ENCODE assay signal across 26 cellular contexts in genomic region chr4:2083116-2083825, GRCh38. TPM values are rescaled to one million over a fixed set of nuclear protein-coding genes. Genes with fewer than 3 reads are reported as not detected.
DNase-seq lines count a peak whose midpoint lies in the region; ATAC-seq and TF ChIP-seq lines count a peak whose summit lies in the region.
"Had no signal": no experiment of that assay in that cellular context is flagged by ENCODE, and none has a peak within 500 bp of the region (broad histone marks: within the 10 kb centered on the region; RNA-seq: fewer than 3 reads in every experiment).

No MANE protein-coding gene starts in this region.

- intact Hi-C loops in IMR-90 (cut with micrococcal nuclease) = no loop called here

- no peak overlapping the region for H3K9ac ChIP-seq in IMR-90 (ENCODE audit: low read depth, low read length)

- CTCF ChIA-PET in IMR-90 (lab: Yijun Ruan, JAX) = interaction anchor here (1.2 kb wide), 1 partner anchor 26 kb away, joined by 3 read pairs; no protein-coding TSS in a partner anchor

- no peak overlapping the region for H2BK120ac ChIP-seq in IMR-90 (ENCODE audit: low read depth, low read length)

- no peaks in the 10 kb centered on the region for H3K4me1 ChIP-seq in IMR-90 (ENCODE audit: control insufficient read depth, insufficient read depth, low read length)
- H3K4me1 ChIP-seq: heart left ventricle, pancreas, Peyer's patch, SJCRH30 had no signal

- no peak overlapping the region for H2BK20ac ChIP-seq in IMR-90 (ENCODE audit: low read depth, low read length)

- no peak overlapping the region for H3K4me2 ChIP-seq in IMR-90 (ENCODE audit: low read depth, low read length)

- peak overlapping the region; percentile 24 for H2AFZ ChIP-seq in IMR-90 (replicated peaks; ENCODE audit: low read length, poor library complexity)

- H2AK5ac ChIP-seq in IMR-90 (ENCODE audit: low read depth, low read length) = no peak overlapping the region

- TF ChIP-seq RAD21 in IMR-90 (IDR thresholded peaks at IDR 0.05; ENCODE audit: low read length) = no peak

- H3K18ac ChIP-seq in IMR-90 (ENCODE audit: low read depth, low read length) = no peak overlapping the region

- no peak overlapping the region for H3K56ac ChIP-seq in IMR-90 (ENCODE audit: extremely low read depth, insufficient read depth, low read length)

- no peak overlapping the region for H3K14ac ChIP-seq in IMR-90 (replicated peaks; ENCODE audit: low read depth, low read length)

- H3K27ac ChIP-seq in IMR-90 (ENCODE audit: insufficient read depth, low read length) = no peak overlapping the region
- H3K27ac ChIP-seq: 22Rv1, heart left ventricle, pancreas, Peyer's patch, SJCRH30 had no signal

- no peak overlapping the region for H4K8ac ChIP-seq in IMR-90 (ENCODE audit: low read depth in 2 of 2, low read length in 2 of 2)

- H3K27ac Mint-ChIP-seq in endothelial cell (ENCODE audit: unreplicated experiment) = no peak overlapping the region
- H3K27ac Mint-ChIP-seq in osteocyte (ENCODE audit: unreplicated experiment) = no peak overlapping the region
- H3K27ac Mint-ChIP-seq: activated CD4-positive, alpha-beta T cell treated with anti-CD3 and anti-CD28 coated beads for 36 hours; activated T-helper 1 cell treated with anti-CD3 and anti-CD28 coated beads, Interleukin-12 subunit alpha, Interleukin-12 subunit beta, Interleukin-2, Interleukin-4 antibody, amounts not matched to agents 30 ng/mL and 10 ng/mL and 1 ng/mL, durations not matched to agents 14 hours and 24 hours and 36 hours; memory B cell had no signal

- H2BK15ac ChIP-seq in IMR-90 (ENCODE audit: low read depth, low read length) = no peak overlapping the region

- no peak for ATAC-seq in activated CD4-positive, CD25-positive, alpha-beta regulatory T cell treated with anti-CD3 and anti-CD28 coated beads, Interleukin-2, amount 50 U/mL, for 24 hours
- ATAC-seq in IMR-90 (ENCODE audit: low read depth) (no peak), HG02623 (IDR thresholded peaks at IDR 0.05; ENCODE audit: unreplicated experiment) (no peak), HG03196 (IDR thresholded peaks at IDR 0.05; ENCODE audit: unreplicated experiment) (no peak)
- ATAC-seq: activated CD4-positive, alpha-beta T cell treated with anti-CD3 and anti-CD28 coated beads for 36 hours; heart left ventricle; pancreas had no signal

- no peak overlapping the region for H4K91ac ChIP-seq in IMR-90 (ENCODE audit: insufficient read depth, low read depth, low read length)

- no peak overlapping the region for H3K4me3 ChIP-seq in IMR-90 (ENCODE audit: insufficient read depth, low read depth, low read length)
- H3K4me3 ChIP-seq: heart left ventricle, pancreas, Peyer's patch, SJCRH30 had no signal

- TF ChIP-seq CTCF in IMR-90 (conservative IDR thresholded peaks at IDR 0.05; ENCODE audit: low read depth, low read length) = no peak
- no peak for TF ChIP-seq CTCF in endothelial cell (IDR thresholded peaks at IDR 0.05; ENCODE audit: unreplicated experiment)
- no peak for TF ChIP-seq CTCF in osteocyte (IDR thresholded peaks at IDR 0.05)

- no peak overlapping the region for H2BK5ac ChIP-seq in IMR-90 (ENCODE audit: low read depth, low read length, poor library complexity, severe bottlenecking)

- H3K9me3 Mint-ChIP-seq in endothelial cell (ENCODE audit: unreplicated experiment) (no peaks in the 10 kb centered on the region), osteocyte (ENCODE audit: unreplicated experiment) (no peaks in the 10 kb centered on the region)
- H3K9me3 Mint-ChIP-seq: activated T-helper 1 cell treated with anti-CD3 and anti-CD28 coated beads, Interleukin-12 subunit alpha, Interleukin-12 subunit beta, Interleukin-2, Interleukin-4 antibody, amounts not matched to agents 30 ng/mL and 10 ng/mL and 1 ng/mL, durations not matched to agents 14 hours and 24 hours and 36 hours had no signal

- no peak overlapping the region for H2AK9ac ChIP-seq in IMR-90 (replicated peaks; ENCODE audit: low read depth, low read length, poor library complexity)

- H3K9me3 ChIP-seq in IMR-90 (ENCODE audit: control insufficient read depth, insufficient read depth, low read length) = no peaks in the 10 kb centered on the region
- H3K9me3 ChIP-seq: pancreas, Peyer's patch had no signal

- WGBS in IMR-90 (ENCODE audit: extremely low coverage in 2 of 2, insufficient read length in 1 of 2), 2 experiments = 50% methylated on average over 10 of the region's 15 CpGs; no CpG with 5 or more reads in 1 of the 2 experiments

- no peak for TF ChIP-seq POLR2A in IMR-90 (IDR thresholded peaks at IDR 0.05; ENCODE audit: low read depth, low read length)

- no peak overlapping the region for H3K23ac ChIP-seq in IMR-90 (ENCODE audit: low read depth, low read length)

- H3K4me1 Mint-ChIP-seq in endothelial cell (ENCODE audit: unreplicated experiment) (no peaks in the 10 kb centered on the region), osteocyte (ENCODE audit: unreplicated experiment) (no peaks in the 10 kb centered on the region)
- H3K4me1 Mint-ChIP-seq: activated CD4-positive, alpha-beta T cell treated with anti-CD3 and anti-CD28 coated beads for 36 hours; CD8-positive, alpha-beta memory T cell; memory B cell had no signal

- no peaks in the 10 kb centered on the region for H3K36me3 ChIP-seq in IMR-90 (ENCODE audit: control insufficient read depth, insufficient read depth, low read length)
- H3K36me3 ChIP-seq: heart left ventricle, pancreas, Peyer's patch, SJCRH30 had no signal

- peaks cover 6% of the 10 kb centered on the region for H3K27me3 Mint-ChIP-seq in endothelial cell (ENCODE audit: unreplicated experiment)
- no peaks in the 10 kb centered on the region for H3K27me3 Mint-ChIP-seq in osteocyte (ENCODE audit: unreplicated experiment)
- H3K27me3 Mint-ChIP-seq: activated CD4-positive, alpha-beta T cell treated with anti-CD3 and anti-CD28 coated beads for 36 hours had no signal

- no peaks in the 10 kb centered on the region for H3K9me1 ChIP-seq in IMR-90 (ENCODE audit: insufficient read depth, low read length)

- H3K79me1 ChIP-seq in IMR-90 (ENCODE audit: low read depth in 1 of 2, low read length in 2 of 2) = no peaks in the 10 kb centered on the region

- POLR2A ChIA-PET in IMR-90 (lab: Charles Lee; ENCODE audit: unreplicated experiment) = no interaction called here

- no peaks in the 10 kb centered on the region for H4K20me1 ChIP-seq in IMR-90 (ENCODE audit: insufficient read depth, low read length)

- no peak overlapping the region for H3K4ac ChIP-seq in IMR-90 (ENCODE audit: low read depth, low read length)

- DNase-seq in activated CD4-positive, CD25-positive, alpha-beta regulatory T cell treated with anti-CD3 and anti-CD28 coated beads, Interleukin-2, amount 50 U/mL, for 72 hours = peak; percentile 1
- DNase-seq in IMR-90 (no peak), endothelial cell (ENCODE audit: low spot score) (no peak), osteocyte (ENCODE audit: extremely low spot score, unreplicated experiment) (peak; percentile 53), activated gamma-delta T cell (lab: John Stamatoyannopoulos, UW) (no peak)
- DNase-seq: activated CD4-positive, alpha-beta T cell treated with anti-CD3 and anti-CD28 coated beads for 36 hours; CD8-positive, alpha-beta memory T cell; DMS153; effector CD4-positive, alpha-beta T cell; erythroblast; foreskin fibroblast; Kasumi-1; NCI-H1694; NCI-H2171 treated with DMSO at 0.1 percent for 48 hours; NCI-H524 treated with DMSO at 0.1 percent for 48 hours; SJCRH30; T-helper 1 cell had no signal

- H3K36me3 Mint-ChIP-seq in endothelial cell (ENCODE audit: low read depth, unreplicated experiment) (peaks cover 11% of the 10 kb centered on the region), osteocyte (ENCODE audit: unreplicated experiment) (no peaks in the 10 kb centered on the region)
- H3K36me3 Mint-ChIP-seq: memory B cell had no signal

- in situ Hi-C loops in IMR-90 (cut with MboI; ENCODE audit: low sequenced_read_pairs) = no loop called here

- BruUV-seq in IMR-90 (replicated peaks; lab: Mats Ljungman, UMichigan) = no TSS peak

- H3K4me3 Mint-ChIP-seq in endothelial cell (ENCODE audit: unreplicated experiment) (peak overlapping the region; percentile 24), osteocyte (ENCODE audit: unreplicated experiment) (no peak overlapping the region)
- H3K4me3 Mint-ChIP-seq: activated CD4-positive, alpha-beta T cell treated with anti-CD3 and anti-CD28 coated beads for 36 hours; activated T-helper 1 cell treated with anti-CD3 and anti-CD28 coated beads, Interleukin-12 subunit alpha, Interleukin-12 subunit beta, Interleukin-2, Interleukin-4 antibody, amounts not matched to agents 30 ng/mL and 10 ng/mL and 1 ng/mL, durations not matched to agents 14 hours and 24 hours and 36 hours; CD8-positive, alpha-beta memory T cell; memory B cell had no signal

- H3K27me3 ChIP-seq in IMR-90 (ENCODE audit: control insufficient read depth, insufficient read depth, low read length) = peaks cover 23% of the 10 kb centered on the region
- H3K27me3 ChIP-seq: heart left ventricle, pancreas, Peyer's patch had no signal

- H4K5ac ChIP-seq in IMR-90 (ENCODE audit: low read depth, low read length) = no peak overlapping the region

- dilution Hi-C loops in IMR-90 (cut with HindIII; ENCODE audit: low sequenced_read_pairs, unreplicated experiment) = no loop called here

TF ChIP-seq in IMR-90, 13 proteins besides CTCF, POLR2A, EP300 and RAD21 (continues in another document):
- TF ChIP-seq USF2 (IDR thresholded peaks at IDR 0.05; ENCODE audit: low read depth, low read length) (no peak), FOS (IDR thresholded peaks at IDR 0.05; ENCODE audit: low read depth, low read length) (no peak), RFX5 (IDR thresholded peaks at IDR 0.05; ENCODE audit: low read depth, low read length) (no peak), BHLHE40 (IDR thresholded peaks at IDR 0.05; ENCODE audit: low read depth, low read length) (no peak)

RNA-seq across cellular contexts. Expression of gene NAT8L, which starts 24.1 kb away (rescaled TPM):
- total RNA-seq in IMR-90 (2012; rRNA removed) (not detected in 2 replicates), endothelial cell (ENCODE audit: unreplicated experiment) (0.36 TPM), osteocyte (0.64 and 0.84 TPM in 2 replicates)
- polyA plus RNA-seq in IMR-90 (2012; rRNA removed) = 0.04 and 0.05 TPM in 2 replicates
- 0.05 TPM in 2 replicates for polyA plus RNA-seq in IMR-90 (2012; cell fraction: cytosol; rRNA removed)
- 0.08 and 0.14 TPM in 2 replicates for polyA plus RNA-seq in IMR-90 (2012; cell fraction: nucleus; rRNA removed; ENCODE audit: low replicate concordance)
- polyA plus RNA-seq: CD8-positive, alpha-beta memory T cell had no signal

Comparison
In these comparisons a context has a peak if more than half of its experiments do, and no peak if none do; other contexts are left out.
1. DNase-seq: peak in activated CD4-positive, CD25-positive, alpha-beta regulatory T cell treated with anti-CD3 and anti-CD28 coated beads, Interleukin-2, amount 50 U/mL, for 72 hours (single experiment) and osteocyte (single experiment); none in IMR-90 (single experiment), endothelial cell (single experiment) and activated gamma-delta T cell (single experiment).